Comparison of ENCODE assay signal across 17 cellular contexts in genomic region chr21:26057488-26058170, GRCh38.
"Had no signal": no experiment of that assay in that cellular context is flagged by ENCODE, and none has a peak within 500 bp of the region (broad histone marks: within the 10 kb centered on the region; RNA-seq: fewer than 3 reads in every experiment).

No MANE protein-coding gene starts in this region.

- H3K4me3 Mint-ChIP-seq: activated CD8-positive, alpha-beta memory T cell treated with anti-CD3 and anti-CD28 coated beads, Interleukin-2, amount 10 ng/mL, durations not matched to agents 7 days and 5 days; activated naive CD8-positive, alpha-beta T cell; activated T-cell treated with anti-CD3 and anti-CD28 coated beads, Interleukin-2, amount 50 U/mL, for 4 hours; neural progenitor cell had no signal

- H3K9me3 Mint-ChIP-seq: activated T-cell treated with anti-CD3 and anti-CD28 coated beads, Interleukin-2, amount 50 U/mL, for 4 hours; neural progenitor cell had no signal

- H3K27me3 Mint-ChIP-seq: activated CD8-positive, alpha-beta memory T cell treated with anti-CD3 and anti-CD28 coated beads, Interleukin-2, amount 10 ng/mL, durations not matched to agents 7 days and 5 days; activated naive CD8-positive, alpha-beta T cell had no signal

- DNase-seq: activated CD4-positive, alpha-beta T cell treated with anti-CD3 and anti-CD28 coated beads, Interleukin-2, amount 50 U/mL, for 48 hours; activated CD4-positive, CD25-positive, alpha-beta regulatory T cell treated with anti-CD3 and anti-CD28 coated beads, Interleukin-2, amount 50 U/mL, for 72 hours; activated CD8-positive, alpha-beta memory T cell treated with anti-CD3 and anti-CD28 coated beads, Interleukin-2, amount 10 ng/mL, durations not matched to agents 7 days and 5 days; activated effector memory CD4-positive, alpha-beta T cell treated with anti-CD3 and anti-CD28 coated beads, Interleukin-2, amount 50 U/mL, for 16 hours; activated T-cell treated with anti-CD3 and anti-CD28 coated beads, Interleukin-2, amount 50 U/mL, for 4 hours; heart left ventricle; left lung; mesenchymal stem cell; ovary; retina; stomach had no signal

- H3K9ac ChIP-seq: neural progenitor cell had no signal

- ATAC-seq: activated CD8-positive, alpha-beta memory T cell treated with anti-CD3 and anti-CD28 coated beads, Interleukin-2, amount 10 ng/mL, durations not matched to agents 7 days and 5 days; activated T-cell treated with anti-CD3 and anti-CD28 coated beads, Interleukin-2, amount 50 U/mL, for 4 hours; esophagus mucosa; heart left ventricle; left lung had no signal

- H3K27me3 ChIP-seq: breast epithelium, heart left ventricle, left lung, neural progenitor cell, ovary, stomach had no signal

- H3K4me3 ChIP-seq: breast epithelium, heart left ventricle, left lung, neural progenitor cell, ovary, skin epidermis, stomach, thoracic aorta had no signal

- H3K9me3 ChIP-seq: breast epithelium, heart left ventricle, left lung, ovary, stomach, thoracic aorta had no signal

- H3K27ac ChIP-seq: breast epithelium, heart left ventricle, left lung, neural progenitor cell, ovary, skin epidermis, stomach, thoracic aorta had no signal

- H3K4me2 ChIP-seq: neural progenitor cell had no signal

- H2AFZ ChIP-seq: neural progenitor cell had no signal

- H3K4me1 ChIP-seq: breast epithelium had no signal

- H3K4me1 Mint-ChIP-seq: activated CD8-positive, alpha-beta memory T cell treated with anti-CD3 and anti-CD28 coated beads, Interleukin-2, amount 10 ng/mL, durations not matched to agents 7 days and 5 days had no signal

- H3K27ac Mint-ChIP-seq: activated CD8-positive, alpha-beta memory T cell treated with anti-CD3 and anti-CD28 coated beads, Interleukin-2, amount 10 ng/mL, durations not matched to agents 7 days and 5 days; activated naive CD8-positive, alpha-beta T cell; neural progenitor cell had no signal

- H3K36me3 ChIP-seq: breast epithelium, left lung, neural progenitor cell, ovary, thoracic aorta had no signal
